ENCODE assay signal across 13 cellular contexts in the genomic region with DNA sequence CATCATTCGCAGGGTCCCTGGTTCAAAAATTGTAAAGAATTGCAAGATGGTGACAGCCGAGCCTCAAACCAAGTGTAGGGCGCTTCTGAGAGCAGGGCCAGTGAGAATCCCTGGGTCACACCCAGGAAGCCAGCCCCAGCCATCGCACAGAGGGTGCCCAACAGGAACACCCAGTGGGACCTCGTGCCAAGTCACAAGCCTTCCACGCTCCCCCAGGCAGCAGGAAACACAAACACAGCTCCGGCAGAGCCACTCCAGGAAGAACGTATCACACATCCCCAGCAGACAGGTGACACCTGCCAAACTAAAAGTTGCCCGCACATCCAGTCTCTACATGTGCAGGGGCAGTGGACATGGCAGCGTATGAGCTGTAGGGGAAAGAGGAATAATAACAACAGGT. TPM values are rescaled to one million over a fixed set of nuclear protein-coding genes. Genes with fewer than 3 reads are reported as not detected.
DNase-seq lines count a peak whose midpoint lies in the region; ATAC-seq, FAIRE-seq and TF ChIP-seq lines count a peak whose summit lies in the region.
"Had no signal": no experiment of that assay in that cellular context is flagged by ENCODE, and none has a peak within 500 bp of the region (broad histone marks: within the 10 kb centered on the region; RNA-seq: fewer than 3 reads in every experiment).

No MANE protein-coding gene starts in this region.

- 0 out of 2 replicates have a peak, but pooled peaks cover 11% of the 10 kb centered on the region for H3K79me2 ChIP-seq in GM23248 (ENCODE audit: insufficient read depth)

- no peak overlapping the region for H3K9ac ChIP-seq in GM23248

- intact Hi-C loops in Right ventricle myocardium superior (cut with DNase I) (no loop called here), pancreas (cut with DNase I) (no loop called here)

- in situ Hi-C loops in GM23248 (cut with MboI) = no loop called here

- H3K36me3 ChIP-seq in pancreas (no peaks in the 10 kb centered on the region), GM23248 (ENCODE audit: low read depth) (no peaks in the 10 kb centered on the region)

- no peaks in the 10 kb centered on the region for H4K20me1 ChIP-seq in GM23248 (ENCODE audit: insufficient read depth)

- TF ChIP-seq CTCF in C4-2B (conservative IDR thresholded peaks at IDR 0.05) = no peak
- no peak for TF ChIP-seq CTCF in pancreas (IDR thresholded peaks at IDR 0.05)

- WGBS in pancreas, 2 donors = 42 to 51% methylated on average over 10 of the region's 10 CpGs
- WGBS in GM23248 (ENCODE audit: low coverage in 1 of 2, low lambda C conversion rate in 2 of 2, missing lambda C conversion rate in 2 of 2), 2 experiments = 78 to 83% methylated on average over 9 to 10 of the region's 10 CpGs

- H3K9me3 ChIP-seq in pancreas (no peaks in the 10 kb centered on the region), GM23248 (ENCODE audit: low read depth) (no peaks in the 10 kb centered on the region)
- H3K9me3 ChIP-seq: Caco-2 had no signal

- H3K27ac Mint-ChIP-seq in IgD-negative memory B cell = peak overlapping the region in 2 of 3 donors; percentile 16 to 39

- no peaks in the 10 kb centered on the region for H3K9me2 ChIP-seq in GM23248 (ENCODE audit: insufficient read depth)

- H3K27me3 Mint-ChIP-seq in IgD-negative memory B cell = peaks cover 6% of the 10 kb centered on the region

- H3K4me1 Mint-ChIP-seq in IgD-negative memory B cell = peaks cover 5 to 10% (median 6%) of the 10 kb centered on the region in 3 donors

- peaks cover 0 to 1% (median 0%) of the 10 kb centered on the region in 3 donors for H3K9me3 Mint-ChIP-seq in IgD-negative memory B cell

- peaks cover 2% of the 10 kb centered on the region for H3K36me3 Mint-ChIP-seq in IgD-negative memory B cell

- peak; percentile 27 for ATAC-seq in Right ventricle myocardium superior (ENCODE audit: poor library complexity)
- ATAC-seq in pancreas = peak in 3 of 4 donors; percentile 7 to 17 (median 8)
- no peak for ATAC-seq in HG03432 (IDR thresholded peaks at IDR 0.05; ENCODE audit: unreplicated experiment)
- no peak for ATAC-seq in GM18873 (IDR thresholded peaks at IDR 0.05; ENCODE audit: low FRiP score, unreplicated experiment)

- peaks cover 12% of the 10 kb centered on the region; the same call in 1 of the 2 replicates for H3F3A ChIP-seq in GM23248 (ENCODE audit: insufficient read depth)

- no peaks in the 10 kb centered on the region for H3K27me3 ChIP-seq in pancreas
- H3K27me3 ChIP-seq in GM23248 (replicated peaks; ENCODE audit: insufficient read depth) = no peaks in the 10 kb centered on the region

- peak; percentile 82 for DNase-seq in Right ventricle myocardium superior
- DNase-seq in pancreas = peak in 4 of 6 donors; percentile 44 to 64 (median 60)
- no peak for DNase-seq in GM23248
- no peak for DNase-seq in NCI-H510A treated with DMSO at 0.1 percent for 48 hours (lab: John Stamatoyannopoulos, UW)
- DNase-seq: activated CD4-positive, CD25-positive, alpha-beta regulatory T cell; activated effector memory CD4-positive, alpha-beta T cell treated with anti-CD3 and anti-CD28 coated beads, Interleukin-2, amount 50 U/mL, for 16 hours; Caco-2; dermis blood vessel endothelial cell; NCI-H1930 had no signal

- H3K4me1 ChIP-seq in pancreas (peaks cover 33 to 71% (median 40%) of the 10 kb centered on the region in 3 donors), GM23248 (ENCODE audit: insufficient read depth) (peaks cover 32% of the 10 kb centered on the region)

- H3K4me2 ChIP-seq in GM23248 (ENCODE audit: unreplicated experiment) = no peak overlapping the region

- H3K4me3 ChIP-seq in pancreas (no peak overlapping the region), GM23248 (no peak overlapping the region)

- H3K4me3 Mint-ChIP-seq in IgD-negative memory B cell = peak overlapping the region in 1 of 4 donors; percentile 56

- no peak overlapping the region for H2AFZ ChIP-seq in GM23248

- FAIRE-seq in pancreas (lab: Jason Lieb, UNC) = no peak

- peak overlapping the region; percentile 16; the same call in 1 of the 2 replicates for H3K27ac ChIP-seq in C4-2B
- peak overlapping the region in 1 of 4 donors; percentile 85 for H3K27ac ChIP-seq in pancreas
- H3K27ac ChIP-seq in GM23248 = no peak overlapping the region

RNA-seq across cellular contexts. Expression of a gene that starts 20.2 kb away (rescaled TPM):
- polyA plus RNA-seq in IgD-negative memory B cell (1.5 TPM), pancreas (10 to 100 TPM; 47.7 to 48.2 TPM), GM23248 (2016; fragmentation: Nextera tagmentation; extraction: Ambion mirVana) (120 and 123 TPM in 2 replicates)
- total RNA-seq in Right ventricle myocardium superior (84.7 TPM), pancreas (10 to 100 TPM; 51.3 to 98.6 (median 71.0) TPM)
- total RNA-seq in GM23248 (2014; rRNA removed; shearing (Covaris generic)) = 53.1 and 55.2 TPM in 2 replicates

RNA-seq across cellular contexts. Expression of a gene that starts 46.1 kb away (rescaled TPM):
- polyA plus RNA-seq in IgD-negative memory B cell (not detected), pancreas (not detected), GM23248 (2016; fragmentation: Nextera tagmentation; extraction: Ambion mirVana) (not detected in 2 replicates)
- total RNA-seq in Right ventricle myocardium superior (not detected), pancreas (not detected)
- not detected in 2 replicates for total RNA-seq in GM23248 (2014; rRNA removed; shearing (Covaris generic))
- total RNA-seq: Caco-2, dermis blood vessel endothelial cell had no signal

Comparison
In these comparisons a context has a peak if more than half of its experiments do, and no peak if none do; other contexts are left out.
1. ATAC-seq: peak in Right ventricle myocardium superior (single experiment) and pancreas (3 of 4); none in HG03432 (single experiment) and GM18873 (single experiment).
2. DNase-seq: peak in Right ventricle myocardium superior (single experiment) and pancreas (4 of 6); none in GM23248 (single experiment) and NCI-H510A treated with DMSO at 0.1 percent for 48 hours (single experiment).